Comparison of ENCODE assay signal across 16 cellular contexts in genomic region chr10:97138777-97139317, GRCh38. TPM values are rescaled to one million over a fixed set of nuclear protein-coding genes. Genes with fewer than 3 reads are reported as not detected.
"Had no signal": no experiment of that assay in that cellular context is flagged by ENCODE, and none has a peak within 500 bp of the region (broad histone marks: within the 10 kb centered on the region; RNA-seq: fewer than 3 reads in every experiment).

No MANE protein-coding gene starts in this region.

- H3K27ac ChIP-seq: adrenal gland, gastroesophageal sphincter, tibial nerve had no signal

- H3K27ac Mint-ChIP-seq: activated B cell treated with CpG ODN at 0.5 μM for 24 hours; activated CD4-positive, alpha-beta T cell treated with anti-CD3 and anti-CD28 coated beads, Interleukin-2, amount 10 ng/mL, durations not matched to agents 7 days and 5 days; activated T-helper 2 cell treated with anti-CD3 and anti-CD28 coated beads, Interferon-gamma antibody, Interleukin-2, Interleukin-4, amounts not matched to agents 10 μg/mL and 5 μg/mL and 100 μg/mL, durations not matched to agents 14 hours and 24 hours and 36 hours; dendritic cell treated with granulocyte-macrophage colony-stimulating factor and Interleukin-4, amounts not matched to agents 40 ng/mL and 50 ng/mL, for 4 days; effector memory CD8-positive, alpha-beta T cell; natural killer cell treated with Interleukin-12 subunit alpha and Interleukin-12 subunit beta and Interleukin-15 and Interleukin-18, amount 100 ng/mL, for 72 hours; stimulated activated memory B cell treated with anti-CD40 and anti-IgM and Interleukin-4, amounts not matched to agents 10 μg/mL and 1 μg/mL and 100 μg/mL, for 72 hours had no signal

- H3K4me1 Mint-ChIP-seq: activated B cell treated with CpG ODN at 0.5 μM for 24 hours; activated CD4-positive, alpha-beta T cell treated with anti-CD3 and anti-CD28 coated beads, Interleukin-2, amount 10 ng/mL, durations not matched to agents 7 days and 5 days; central memory CD8-positive, alpha-beta T cell had no signal

- DNase-seq: activated B cell treated with CpG ODN at 0.5 μM for 24 hours; activated CD4-positive, alpha-beta T cell treated with anti-CD3 and anti-CD28 coated beads, Interleukin-2, amount 10 ng/mL, durations not matched to agents 7 days and 5 days; activated naive CD4-positive, alpha-beta T cell treated with anti-CD3 and anti-CD28 coated beads, Interleukin-2, amount 50 U/mL, for 16 hours; adrenal gland; effector memory CD8-positive, alpha-beta T cell; hypothalamus; mammary epithelial cell; stimulated activated CD4-positive, alpha-beta T cell treated with anti-CD3 and anti-CD28 coated beads, Interleukin-1b, Interleukin-23, amount 100 ng/mL, for 48 hours had no signal

- H3K36me3 ChIP-seq: adrenal gland, gastroesophageal sphincter, tibial nerve had no signal

- H3K9me3 Mint-ChIP-seq: activated B cell treated with CpG ODN at 0.5 μM for 24 hours; activated CD4-positive, alpha-beta T cell treated with anti-CD3 and anti-CD28 coated beads, Interleukin-2, amount 10 ng/mL, durations not matched to agents 7 days and 5 days; activated T-helper 2 cell treated with anti-CD3 and anti-CD28 coated beads, Interferon-gamma antibody, Interleukin-2, Interleukin-4, amounts not matched to agents 10 μg/mL and 5 μg/mL and 100 μg/mL, durations not matched to agents 14 hours and 24 hours and 36 hours; central memory CD8-positive, alpha-beta T cell; dendritic cell treated with granulocyte-macrophage colony-stimulating factor and Interleukin-4, amounts not matched to agents 40 ng/mL and 50 ng/mL, for 4 days; effector memory CD8-positive, alpha-beta T cell; natural killer cell treated with Interleukin-12 subunit alpha and Interleukin-12 subunit beta and Interleukin-15 and Interleukin-18, amount 100 ng/mL, for 72 hours; stimulated activated memory B cell treated with anti-CD40 and anti-IgM and Interleukin-4, amounts not matched to agents 10 μg/mL and 1 μg/mL and 100 μg/mL, for 72 hours had no signal

- ATAC-seq: effector memory CD8-positive, alpha-beta T cell; gastroesophageal sphincter; stimulated activated memory B cell treated with anti-CD40 and anti-IgM and Interleukin-4, amounts not matched to agents 10 μg/mL and 1 μg/mL and 100 μg/mL, for 72 hours had no signal

- H3K9me3 ChIP-seq: adrenal gland, tibial nerve had no signal

- H3K27me3 ChIP-seq: adrenal gland had no signal

- H3K36me3 Mint-ChIP-seq: natural killer cell treated with Interleukin-12 subunit alpha and Interleukin-12 subunit beta and Interleukin-15 and Interleukin-18, amount 100 ng/mL, for 72 hours; stimulated activated memory B cell treated with anti-CD40 and anti-IgM and Interleukin-4, amounts not matched to agents 10 μg/mL and 1 μg/mL and 100 μg/mL, for 72 hours had no signal

- H3K4me3 ChIP-seq: adrenal gland, gastroesophageal sphincter, tibial nerve had no signal

- H3K4me1 ChIP-seq: adrenal gland, gastroesophageal sphincter, tibial nerve had no signal

- H3K4me3 Mint-ChIP-seq: activated B cell treated with CpG ODN at 0.5 μM for 24 hours; activated CD4-positive, alpha-beta T cell treated with anti-CD3 and anti-CD28 coated beads, Interleukin-2, amount 10 ng/mL, durations not matched to agents 7 days and 5 days; central memory CD8-positive, alpha-beta T cell; dendritic cell treated with granulocyte-macrophage colony-stimulating factor and Interleukin-4, amounts not matched to agents 40 ng/mL and 50 ng/mL, for 4 days; effector memory CD8-positive, alpha-beta T cell; natural killer cell treated with Interleukin-12 subunit alpha and Interleukin-12 subunit beta and Interleukin-15 and Interleukin-18, amount 100 ng/mL, for 72 hours; stimulated activated memory B cell treated with anti-CD40 and anti-IgM and Interleukin-4, amounts not matched to agents 10 μg/mL and 1 μg/mL and 100 μg/mL, for 72 hours had no signal

RNA-seq across cellular contexts. Expression of gene SLIT1, which starts 46.9 kb away (rescaled TPM):
- total RNA-seq: mammary epithelial cell, osteoblast had no signal
- polyA plus RNA-seq: mammary epithelial cell had no signal
